Comparison of ENCODE assay signal across 5 cellular contexts in the genomic region with DNA sequence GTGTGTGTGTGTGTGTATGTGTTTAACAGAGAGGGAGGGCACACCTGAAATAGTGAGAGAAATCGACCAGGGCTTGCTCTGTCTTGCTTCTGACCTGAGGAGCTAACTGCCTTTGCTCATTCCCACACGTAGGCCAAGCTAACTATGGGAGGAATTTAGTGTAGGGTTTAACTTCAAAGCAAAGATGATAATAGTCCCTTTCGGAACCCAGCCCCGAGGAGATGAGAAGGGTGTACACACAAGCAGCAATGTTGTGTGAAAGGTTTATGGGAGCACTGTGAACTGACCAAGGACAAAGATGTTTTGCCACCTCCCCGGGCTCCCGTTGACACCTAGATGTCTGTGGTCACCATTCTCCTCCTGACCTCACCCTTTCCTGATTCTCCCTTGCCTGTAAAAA. TPM values are rescaled to one million over a fixed set of nuclear protein-coding genes. Genes with fewer than 3 reads are reported as not detected.
"Had no signal": no experiment of that assay in that cellular context is flagged by ENCODE, and none has a peak within 500 bp of the region (broad histone marks: within the 10 kb centered on the region; RNA-seq: fewer than 3 reads in every experiment).

No MANE protein-coding gene starts in this region.

RNA-seq across cellular contexts. Expression of gene XAGE3, which starts 8.5 kb away (rescaled TPM):
- total RNA-seq: GM23338, H1, H9, HT-29 had no signal
- polyA plus RNA-seq: GM23338, H1, IgD-negative memory B cell had no signal
